ENCODE assay signal across 8 cellular contexts in genomic region chr7:92448185-92448747, GRCh38. TPM values are rescaled to one million over a fixed set of nuclear protein-coding genes. Genes with fewer than 3 reads are reported as not detected.
DNase-seq lines count a peak whose midpoint lies in the region; ATAC-seq, FAIRE-seq and TF ChIP-seq lines count a peak whose summit lies in the region.

No MANE protein-coding gene starts in this region.

- no peak overlapping the region for H4K5ac ChIP-seq in H9 (ENCODE audit: insufficient read length, low read depth, low read length)

- H3T11ph ChIP-seq in H9 (ENCODE audit: low read length) = no peak overlapping the region

- no peaks in the 10 kb centered on the region for H3K4me1 ChIP-seq in H9 (ENCODE audit: insufficient read depth, low read length)
- H3K4me1 ChIP-seq in astrocyte (ENCODE audit: insufficient read depth, low read length) = no peaks in the 10 kb centered on the region
- no peaks in the 10 kb centered on the region for H3K4me1 ChIP-seq in iPS DF 6.9 (ENCODE audit: control insufficient read depth, insufficient read depth, low read length)
- peaks cover 9% of the 10 kb centered on the region for H3K4me1 ChIP-seq in skeletal muscle satellite cell (ENCODE audit: control insufficient read depth, insufficient read depth, low read length)

- H3K4me3 ChIP-seq in GM08714 (ENCODE audit: low read length) = peak overlapping the region; percentile 85
- peak overlapping the region; percentile 92 for H3K4me3 ChIP-seq in LNCaP clone FGC (ENCODE audit: low read depth, low read length)
- H3K4me3 ChIP-seq in astrocyte (ENCODE audit: insufficient read depth, low read depth, low read length) = peak overlapping the region; percentile 72
- peak overlapping the region; percentile 92; the same call in 1 of the 2 replicates for H3K4me3 ChIP-seq in iPS DF 6.9 (ENCODE audit: low read length)
- H3K4me3 ChIP-seq in skeletal muscle satellite cell (ENCODE audit: low read length) = peak overlapping the region; percentile 100

- H3K18ac ChIP-seq in H9 (ENCODE audit: insufficient read length, low read depth, low read length) = no peak overlapping the region

- H3K23me2 ChIP-seq in H9 (ENCODE audit: insufficient read length, low read depth, low read length, poor library complexity, severe bottlenecking) = peaks cover 5% of the 10 kb centered on the region

- no peak overlapping the region for H2BK120ac ChIP-seq in H9 (ENCODE audit: low read depth, low read length, poor library complexity, severe bottlenecking)

- CTCF ChIA-PET in T-cell (lab: Charles Lee) = interaction anchor here (0.6 to 6.1 kb wide), 25 partner anchors 9 to 1993 kb away, joined by 3 to 66 read pairs (median 6); partner anchors contain the start of genes AKAP9 (in 1 of the 2), ANKIB1 (in 1 of the 2), CDK6 (in 1 of the 2) and KRIT1 (in 1 of the 2)

- peak; percentile 29; the same call in 1 of the 3 replicates for TF ChIP-seq CTCF in H9 (conservative IDR thresholded peaks at IDR 0.05)
- TF ChIP-seq CTCF in LNCaP clone FGC (IDR thresholded peaks at IDR 0.05; ENCODE audit: control insufficient read depth, extremely low read depth, insufficient read depth) = peak; percentile 46
- peak; percentile 37 for TF ChIP-seq CTCF in astrocyte (IDR thresholded peaks at IDR 0.05; ENCODE audit: insufficient read depth, low read depth, low read length)

- H3K27ac Mint-ChIP-seq in H9 (peak overlapping the region in 2 of 3 experiments; percentile 58 to 62; a peak in 3 of 7 replicates), T-cell (peak overlapping the region; percentile 90 to 98), astrocyte (ENCODE audit: unreplicated experiment) (no peak overlapping the region)

- H3K23ac ChIP-seq in H9 (ENCODE audit: insufficient read length, low read depth, low read length) = no peak overlapping the region

- no peak overlapping the region for H3K56ac ChIP-seq in H9 (ENCODE audit: insufficient read length, low read depth, low read length)

- no peaks in the 10 kb centered on the region for H3K9me3 ChIP-seq in H9 (ENCODE audit: control insufficient read depth, low read depth, low read length)
- no peaks in the 10 kb centered on the region for H3K9me3 ChIP-seq in astrocyte (ENCODE audit: insufficient read depth, low read depth, low read length)
- H3K9me3 ChIP-seq in iPS DF 6.9 (ENCODE audit: control insufficient read depth, insufficient read depth, low read length) = no peaks in the 10 kb centered on the region
- H3K9me3 ChIP-seq in skeletal muscle satellite cell (replicated peaks; ENCODE audit: low read length) = no peaks in the 10 kb centered on the region

- DNase-seq in H9 (no peak), LNCaP clone FGC (ENCODE audit: low read depth) (peak; percentile 63), T-cell (peak; percentile 29 to 73 (median 59)), astrocyte (ENCODE audit: low read depth) (peak; percentile 52), iPS DF 6.9 (ENCODE audit: low read depth, low spot score) (no peak), posterior vena cava (ENCODE audit: low spot score) (no peak)

- H4K8ac ChIP-seq in H9 (replicated peaks; ENCODE audit: insufficient read length, low read depth, low read length) = no peak overlapping the region

- H3K36me3 ChIP-seq in astrocyte (ENCODE audit: insufficient read depth, low read length) (peaks cover 34% of the 10 kb centered on the region), iPS DF 6.9 (ENCODE audit: control insufficient read depth, insufficient read depth, low read length) (peaks cover 7% of the 10 kb centered on the region; the same call in 1 of the 2 replicates), skeletal muscle satellite cell (ENCODE audit: insufficient read depth, low read length) (peaks cover 31% of the 10 kb centered on the region)

- peak; percentile 46 to 65 (median 55) for ATAC-seq in T-cell (replicated peaks in 1 of 4)

- H3K4me2 ChIP-seq in H9 (ENCODE audit: insufficient read depth, insufficient read length, low read length) = peak overlapping the region; percentile 82
- peak overlapping the region; percentile 87 for H3K4me2 ChIP-seq in astrocyte (ENCODE audit: low read length)
- H3K4me2 ChIP-seq in skeletal muscle satellite cell (ENCODE audit: low read length) = peak overlapping the region; percentile 89

- peaks cover 2% of the 10 kb centered on the region for H4K20me1 ChIP-seq in H9 (ENCODE audit: control insufficient read depth, insufficient read depth, insufficient read length)
- H4K20me1 ChIP-seq in astrocyte (ENCODE audit: insufficient read depth, low read length) = peaks cover 23% of the 10 kb centered on the region

- no peaks in the 10 kb centered on the region for H3K79me1 ChIP-seq in H9 (ENCODE audit: insufficient read depth, low read depth, low read length, poor library complexity, severe bottlenecking)

- H2AFZ ChIP-seq in H9 (ENCODE audit: low read length) = no peak overlapping the region
- H2AFZ ChIP-seq in astrocyte (ENCODE audit: low read depth, low read length) = peak overlapping the region; percentile 97

- H3K27ac ChIP-seq in H9 (ENCODE audit: insufficient read length, low read depth, low read length) = no peak overlapping the region
- peak overlapping the region; percentile 48 for H3K27ac ChIP-seq in astrocyte (ENCODE audit: low read depth, low read length)
- no peak overlapping the region for H3K27ac ChIP-seq in iPS DF 6.9 (ENCODE audit: low read length)

- FAIRE-seq in astrocyte (lab: Jason Lieb, UNC) = no peak

- no peak overlapping the region for H4K91ac ChIP-seq in H9 (ENCODE audit: insufficient read length, low read depth, low read length)

- H2BK12ac ChIP-seq in H9 (ENCODE audit: insufficient read length, low read depth, low read length) = no peak overlapping the region

- H2AK5ac ChIP-seq in H9 (ENCODE audit: insufficient read length, low read length) = no peak overlapping the region

- H3K9me3 Mint-ChIP-seq in H9 (peaks cover 0 to under 1% of the 10 kb centered on the region in 2 experiments; a peak in 2 of 5 replicates), T-cell (no peaks in the 10 kb centered on the region), astrocyte (ENCODE audit: unreplicated experiment) (no peaks in the 10 kb centered on the region)

- POLR2A ChIA-PET in T-cell (lab: Charles Lee) = interaction anchor here (0.5 to 2.0 kb wide), 9 partner anchors 72 to 871 kb away, joined by 3 to 14 read pairs (median 3); partner anchors contain the start of genes PEX1 (in 1 of the 2) and RBM48 (in 1 of the 2)

- no peaks in the 10 kb centered on the region for H3K27me3 Mint-ChIP-seq in H9 (ENCODE audit: low read depth)
- no peaks in the 10 kb centered on the region for H3K27me3 Mint-ChIP-seq in T-cell
- H3K27me3 Mint-ChIP-seq in astrocyte (ENCODE audit: low read depth, unreplicated experiment) = no peaks in the 10 kb centered on the region

- peaks cover 15 to 42% (median 34%) of the 10 kb centered on the region in 3 experiments for H3K36me3 Mint-ChIP-seq in H9 (ENCODE audit: insufficient read depth in 1 of 3, low read depth in 3 of 3)
- H3K36me3 Mint-ChIP-seq in T-cell = peaks cover 8% of the 10 kb centered on the region
- H3K36me3 Mint-ChIP-seq in astrocyte (ENCODE audit: low read depth, unreplicated experiment) = peaks cover 5% of the 10 kb centered on the region

- no peaks in the 10 kb centered on the region for H3K27me3 ChIP-seq in H9 (ENCODE audit: insufficient read depth, low read length)
- H3K27me3 ChIP-seq in astrocyte (ENCODE audit: insufficient read depth, low read length) = no peaks in the 10 kb centered on the region
- no peaks in the 10 kb centered on the region for H3K27me3 ChIP-seq in iPS DF 6.9 (ENCODE audit: control insufficient read depth, insufficient read depth, low read length)
- H3K27me3 ChIP-seq in skeletal muscle satellite cell (ENCODE audit: control insufficient read depth, insufficient read depth, low read length) = no peaks in the 10 kb centered on the region

- intact Hi-C loops in posterior vena cava (cut with DNase I) = no loop called here

- H2BK20ac ChIP-seq in H9 (ENCODE audit: low read depth, low read length, poor library complexity, severe bottlenecking) = no peak overlapping the region

- H2BK15ac ChIP-seq in H9 (ENCODE audit: low read depth, low read length) = no peak overlapping the region

- H3K9ac ChIP-seq in H9 (ENCODE audit: extremely low read depth, insufficient read length, low read length) = peak overlapping the region; percentile 94
- H3K9ac ChIP-seq in astrocyte (ENCODE audit: low read length) = peak overlapping the region; percentile 98
- peak overlapping the region; percentile 99 for H3K9ac ChIP-seq in skeletal muscle satellite cell (ENCODE audit: low read depth, low read length)

- no CpG with 5 or more reads among the region's 11 CpGs for WGBS in H9 (ENCODE audit: extremely low coverage, insufficient read length, low lambda C conversion rate)
- WGBS in iPS DF 6.9 (ENCODE audit: insufficient coverage, insufficient read length) = no CpG with 5 or more reads among the region's 11 CpGs

- H2BK5ac ChIP-seq in H9 (ENCODE audit: insufficient read length, low read length) = no peak overlapping the region

- H3K4me1 Mint-ChIP-seq in H9 = peaks cover 8 to 9% of the 10 kb centered on the region in 2 experiments
- H3K4me1 Mint-ChIP-seq in T-cell = peaks cover 18 to 23% (median 19%) of the 10 kb centered on the region in 3 donors
- no peaks in the 10 kb centered on the region for H3K4me1 Mint-ChIP-seq in astrocyte (ENCODE audit: low read depth, unreplicated experiment)

- no peak overlapping the region for H3K4ac ChIP-seq in H9 (ENCODE audit: low read depth, low read length)

- H3K14ac ChIP-seq in H9 (ENCODE audit: insufficient read depth, low read length) = no peak overlapping the region

- H3K79me2 ChIP-seq in H9 (ENCODE audit: insufficient read depth, low read length) = no peaks in the 10 kb centered on the region
- H3K79me2 ChIP-seq in astrocyte (ENCODE audit: insufficient read depth, low read length) = peaks cover 45% of the 10 kb centered on the region

- H3K4me3 Mint-ChIP-seq in H9 (peak overlapping the region; percentile 76 to 86), T-cell (peak overlapping the region; percentile 87 to 90 (median 89)), astrocyte (ENCODE audit: unreplicated experiment) (peak overlapping the region; percentile 87)

RNA-seq across cellular contexts. Expression of gene GATAD1, which starts 1.0 kb away (rescaled TPM):
- total RNA-seq in H9 (2021) (33.2 and 36.5 TPM in 2 replicates), T-cell (10 to 100 TPM; 19.4 to 31.4 (median 28.1) TPM), astrocyte (22.5 and 23.1 TPM in 2 replicates), posterior vena cava (10 to 100 TPM; 26.2 to 29.6 TPM)
- total RNA-seq in skeletal muscle satellite cell (2012; rRNA removed) = 16.2 and 21.0 TPM in 2 replicates

RNA-seq across cellular contexts. Expression of gene ERVW-1, which starts 29.5 kb away (rescaled TPM):
- total RNA-seq in H9 (2021) (0.09 TPM in 1 of 2 replicates, not detected in the other), T-cell (under 1 TPM in 1 of 5 donors, not detected in 4; 0.16 TPM), astrocyte (0.19 TPM in 1 of 2 replicates, not detected in the other), posterior vena cava (not detected)
- total RNA-seq in skeletal muscle satellite cell (2012; rRNA removed) = not detected in 2 replicates

Comparison
In these comparisons a context has a peak if more than half of its experiments do, and no peak if none do; other contexts are left out.
1. DNase-seq: peak in LNCaP clone FGC (single experiment), T-cell (34 of 34) and astrocyte (single experiment); none in H9 (single experiment), iPS DF 6.9 (single experiment) and posterior vena cava (single experiment).
2. Peak in every context shown above with its lines, with median percentiles within 50 percentile points of each other: H3K4me3 ChIP-seq, H3K4me2 ChIP-seq, H3K9ac ChIP-seq, H3K4me3 Mint-ChIP-seq and CTCF ChIP-seq.